In genomic region chr18:9869713-9870430, GRCh38 we compare ENCODE assay signal across 1 cellular context.
TF ChIP-seq lines count a peak whose summit lies in the region.

No MANE protein-coding gene starts in this region.

TF ChIP-seq in HepG2, 621 proteins besides CTCF, POLR2A, EP300 and RAD21 (continued from another document and continues in another):
- TF ChIP-seq IRF1 (CRISPR knock-in tag; IDR thresholded peaks at IDR 0.05; ENCODE audit: low read depth) (no peak), HNRNPK (IDR thresholded peaks at IDR 0.05; ENCODE audit: low read depth, low read length, poor library complexity, severe bottlenecking) (no peak), SUZ12 (IDR thresholded peaks at IDR 0.05; ENCODE audit: low read depth, low read length) (no peak), ZSCAN12 (CRISPR knock-in tag; IDR thresholded peaks at IDR 0.05) (no peak), BCL6 (CRISPR knock-in tag; IDR thresholded peaks at IDR 0.05) (peak; percentile 83), KAT8 (CRISPR knock-in tag; IDR thresholded peaks at IDR 0.05) (peak; percentile 74), TFE3 (CRISPR knock-in tag; IDR thresholded peaks at IDR 0.05) (no peak), YEATS2 (CRISPR knock-in tag; IDR thresholded peaks at IDR 0.05; ENCODE audit: borderline replicate concordance) (no peak), ONECUT2 (CRISPR knock-in tag; IDR thresholded peaks at IDR 0.05) (no peak), ZBED4 (CRISPR knock-in tag; IDR thresholded peaks at IDR 0.05; ENCODE audit: borderline replicate concordance) (no peak), RFX1 (IDR thresholded peaks at IDR 0.05) (no peak), MYC (CRISPR knock-in tag; IDR thresholded peaks at IDR 0.05; ENCODE audit: borderline replicate concordance) (no peak), E2F1 (CRISPR knock-in tag; IDR thresholded peaks at IDR 0.05) (no peak), TBP (CRISPR knock-in tag; IDR thresholded peaks at IDR 0.05) (no peak), LRRFIP1 (CRISPR knock-in tag; conservative IDR thresholded peaks at IDR 0.05) (no peak), ZBTB44 (CRISPR knock-in tag; IDR thresholded peaks at IDR 0.05) (no peak), IKZF5 (CRISPR knock-in tag; IDR thresholded peaks at IDR 0.05) (0 out of 2 replicates have a peak, but pooled peaks have one; percentile 49), RFX3 (CRISPR knock-in tag; IDR thresholded peaks at IDR 0.05) (no peak), MBD4 (IDR thresholded peaks at IDR 0.05; ENCODE audit: borderline replicate concordance, low read length) (no peak), PAXIP1 (CRISPR knock-in tag; conservative IDR thresholded peaks at IDR 0.05) (peak; percentile 79), ZNF280D (CRISPR knock-in tag; IDR thresholded peaks at IDR 0.05) (peak; percentile 62; the same call in 1 of the 2 replicates), HNRNPL (IDR thresholded peaks at IDR 0.05; ENCODE audit: low read depth, low read length) (no peak), ZSCAN21 (CRISPR knock-in tag; IDR thresholded peaks at IDR 0.05; ENCODE audit: borderline replicate concordance) (peak; percentile 31; the same call in 1 of the 2 replicates), HNRNPUL1 (IDR thresholded peaks at IDR 0.05; ENCODE audit: low read depth, low read length) (no peak), POGZ (CRISPR knock-in tag; IDR thresholded peaks at IDR 0.05) (peak; percentile 69), ZNF660 (CRISPR knock-in tag; IDR thresholded peaks at IDR 0.05; ENCODE audit: borderline replicate concordance, low read depth) (no peak), CBX2 (IDR thresholded peaks at IDR 0.05; ENCODE audit: low read depth, low read length) (no peak), CBX2 (CRISPR knock-in tag; IDR thresholded peaks at IDR 0.05; ENCODE audit: low read depth) (no peak), ATF6 (CRISPR knock-in tag; conservative IDR thresholded peaks at IDR 0.05) (no peak), CHCHD3 (CRISPR knock-in tag; IDR thresholded peaks at IDR 0.05) (no peak), MIER3 (CRISPR knock-in tag; IDR thresholded peaks at IDR 0.05; ENCODE audit: borderline replicate concordance) (peak; percentile 79; the same call in 1 of the 2 replicates), ZNF644 (CRISPR knock-in tag; IDR thresholded peaks at IDR 0.05; ENCODE audit: low read depth) (peak; percentile 83), XRCC5 (optimal IDR thresholded peaks at IDR 0.05; ENCODE audit: low read length) (no peak), ZNF7 (CRISPR knock-in tag; IDR thresholded peaks at IDR 0.05) (no peak)
